In the genomic region with DNA sequence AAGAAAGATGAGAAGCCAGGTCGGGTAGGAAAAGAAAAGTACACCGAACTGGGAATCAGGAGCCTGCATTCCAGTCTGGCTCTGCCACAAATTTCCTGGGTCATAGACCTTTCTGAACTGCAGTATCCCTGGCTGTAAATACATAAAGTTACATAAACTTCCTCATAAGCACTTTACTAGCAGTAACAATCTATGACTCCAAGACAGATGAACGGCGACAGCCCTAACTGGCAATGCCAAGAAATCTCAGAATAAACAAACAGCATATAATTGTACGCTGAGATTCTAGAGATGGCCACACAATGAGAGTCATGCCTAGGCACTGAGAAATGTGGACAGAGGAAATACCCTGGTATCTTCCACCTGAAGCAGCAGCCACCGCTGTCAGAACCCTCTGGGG, we compare ENCODE assay signal across 1 cellular context.
TF ChIP-seq lines count a peak whose summit lies in the region.

No MANE protein-coding gene starts in this region.

TF ChIP-seq in IMR-90, 13 proteins besides CTCF, POLR2A, EP300 and RAD21 (continued from another document):
- TF ChIP-seq, protein P1, sequence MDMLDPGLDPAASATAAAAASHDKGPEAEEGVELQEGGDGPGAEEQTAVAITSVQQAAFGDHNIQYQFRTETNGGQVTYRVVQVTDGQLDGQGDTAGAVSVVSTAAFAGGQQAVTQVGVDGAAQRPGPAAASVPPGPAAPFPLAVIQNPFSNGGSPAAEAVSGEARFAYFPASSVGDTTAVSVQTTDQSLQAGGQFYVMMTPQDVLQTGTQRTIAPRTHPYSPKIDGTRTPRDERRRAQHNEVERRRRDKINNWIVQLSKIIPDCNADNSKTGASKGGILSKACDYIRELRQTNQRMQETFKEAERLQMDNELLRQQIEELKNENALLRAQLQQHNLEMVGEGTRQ (IDR thresholded peaks at IDR 0.05; ENCODE audit: low read depth, low read length): no peak
- TF ChIP-seq RCOR1 (IDR thresholded peaks at IDR 0.05; ENCODE audit: insufficient replicate concordance, low read length) (no peak), FOS (IDR thresholded peaks at IDR 0.05; ENCODE audit: low read depth, low read length) (no peak), MAFK (IDR thresholded peaks at IDR 0.05; ENCODE audit: low read depth, low read length) (no peak), SMC3 (IDR thresholded peaks at IDR 0.05; ENCODE audit: low read depth, low read length) (no peak), RFX5 (IDR thresholded peaks at IDR 0.05; ENCODE audit: low read depth, low read length) (no peak), MXI1 (IDR thresholded peaks at IDR 0.05; ENCODE audit: borderline replicate concordance, low read depth, low read length) (no peak)
- TF ChIP-seq, protein P2, sequence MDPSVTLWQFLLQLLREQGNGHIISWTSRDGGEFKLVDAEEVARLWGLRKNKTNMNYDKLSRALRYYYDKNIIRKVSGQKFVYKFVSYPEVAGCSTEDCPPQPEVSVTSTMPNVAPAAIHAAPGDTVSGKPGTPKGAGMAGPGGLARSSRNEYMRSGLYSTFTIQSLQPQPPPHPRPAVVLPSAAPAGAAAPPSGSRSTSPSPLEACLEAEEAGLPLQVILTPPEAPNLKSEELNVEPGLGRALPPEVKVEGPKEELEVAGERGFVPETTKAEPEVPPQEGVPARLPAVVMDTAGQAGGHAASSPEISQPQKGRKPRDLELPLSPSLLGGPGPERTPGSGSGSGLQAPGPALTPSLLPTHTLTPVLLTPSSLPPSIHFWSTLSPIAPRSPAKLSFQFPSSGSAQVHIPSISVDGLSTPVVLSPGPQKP (IDR thresholded peaks at IDR 0.05; ENCODE audit: borderline replicate concordance, low read depth, low read length): no peak
